In the genomic region with DNA sequence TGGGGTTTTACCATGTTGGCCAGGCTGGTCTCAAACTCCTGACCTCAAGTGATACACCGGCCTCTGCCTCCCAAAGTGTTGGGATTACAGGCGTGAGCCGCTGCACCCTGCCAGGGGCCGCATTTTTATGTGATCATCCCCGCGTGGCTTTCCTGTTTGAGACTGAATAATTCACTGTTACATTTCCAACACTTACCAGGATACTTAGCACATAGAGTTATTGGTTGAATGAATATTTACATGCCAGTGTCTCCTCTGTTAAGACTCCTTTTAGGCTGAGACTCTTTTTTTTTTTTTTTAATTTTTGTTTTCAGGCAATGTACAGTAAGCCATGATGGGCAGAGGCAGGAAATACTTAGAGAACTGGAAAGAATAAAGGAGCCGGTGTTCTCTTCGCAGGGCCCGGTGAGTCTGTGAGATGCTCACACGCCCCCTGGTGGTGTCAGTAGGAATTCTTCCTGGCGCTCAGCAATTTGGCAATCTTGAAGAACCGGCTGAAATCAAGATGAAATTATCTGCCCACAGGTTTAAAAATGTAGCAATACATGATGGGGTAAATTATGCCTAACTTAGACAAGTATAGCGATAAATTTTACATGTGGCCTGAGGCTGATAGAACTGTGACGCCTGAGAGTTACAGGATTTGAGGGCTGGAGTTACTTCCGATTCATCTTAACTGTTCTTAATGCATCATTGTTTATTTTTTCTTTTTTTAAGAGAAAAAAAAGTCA, we compare ENCODE assay signal across 8 cellular contexts. TPM values are rescaled to one million over a fixed set of nuclear protein-coding genes. Genes with fewer than 3 reads are reported as not detected.
DNase-seq lines count a peak whose midpoint lies in the region; ATAC-seq and TF ChIP-seq lines count a peak whose summit lies in the region.

No MANE protein-coding gene starts in this region.

- no peaks in the 10 kb centered on the region for H3K9me2 ChIP-seq in OCI-LY7 (ENCODE audit: insufficient read depth, low read length)

- H3K4me3 ChIP-seq in Caco-2 (ENCODE audit: low read depth, low read length) (no peak overlapping the region), OCI-LY7 (ENCODE audit: low read depth, low read length, poor library complexity, severe bottlenecking) (no peak overlapping the region)

- peaks cover under 1% of the 10 kb centered on the region for H3K36me3 Mint-ChIP-seq in Caco-2 (ENCODE audit: insufficient read depth, unreplicated experiment)

- BruUV-seq in Caco-2 (replicated peaks; lab: Mats Ljungman, UMichigan) (no TSS peak), OCI-LY7 (replicated peaks; lab: Mats Ljungman, UMichigan) (no TSS peak)

- peaks cover 2% of the 10 kb centered on the region for H3K4me1 Mint-ChIP-seq in Caco-2 (ENCODE audit: low read depth, unreplicated experiment)

- H3K79me2 ChIP-seq in OCI-LY7 (ENCODE audit: insufficient read depth, low read depth, low read length), result no peaks in the 10 kb centered on the region

- H3K36me3 ChIP-seq in Caco-2 (ENCODE audit: control insufficient read depth, insufficient read depth, low read length) (no peaks in the 10 kb centered on the region), OCI-LY7 (ENCODE audit: insufficient read depth, low read length) (no peaks in the 10 kb centered on the region)

- H3K9me3 ChIP-seq in Caco-2 (no peaks in the 10 kb centered on the region), OCI-LY7 (ENCODE audit: low read length) (peaks cover 7% of the 10 kb centered on the region; the same call in 1 of the 2 replicates)

- intact Hi-C loops in Caco-2 (cut with micrococcal nuclease; ENCODE audit: unreplicated experiment), result loop anchor here (1.0 to 2.0 kb wide), 4 partner anchors 12 to 317 kb away; no protein-coding TSS in a partner anchor
- intact Hi-C loops in OCI-LY7 (cut with micrococcal nuclease; ENCODE audit: unreplicated experiment), result loop anchor here (2.0 to 5.0 kb wide), 3 partner anchors 14 to 318 kb away; partner anchors contain the start of gene SPATA2

- TF ChIP-seq CTCF in Caco-2 (IDR thresholded peaks at IDR 0.05; ENCODE audit: insufficient read depth in 1 of 2, low read depth in 1 of 2, low read length in 1 of 2, severe bottlenecking in 1 of 2, unreplicated experiment in 1 of 2) (peak; percentile 99), OCI-LY7 (conservative IDR thresholded peaks at IDR 0.05; ENCODE audit: low read length) (peak; percentile 97)

- H3K4me1 ChIP-seq in Caco-2, result no peaks in the 10 kb centered on the region; the same call in 1 of the 2 replicates
- H3K4me1 ChIP-seq in OCI-LY7 (ENCODE audit: insufficient read depth, low read length, poor library complexity, severe bottlenecking), result peaks cover 14% of the 10 kb centered on the region

- no peak overlapping the region for H3K4me3 Mint-ChIP-seq in Caco-2 (ENCODE audit: unreplicated experiment)

- no peaks in the 10 kb centered on the region for H3K27me3 ChIP-seq in Caco-2 (replicated peaks; ENCODE audit: control insufficient read depth, insufficient read depth, low read length)

- no peaks in the 10 kb centered on the region for H4K20me1 ChIP-seq in OCI-LY7 (ENCODE audit: insufficient read depth, low read length)

- peak overlapping the region; percentile 93 for H2AFZ ChIP-seq in OCI-LY7 (ENCODE audit: low read length)

- no peaks in the 10 kb centered on the region for H3K27me3 Mint-ChIP-seq in Caco-2 (ENCODE audit: insufficient read depth, unreplicated experiment)

- peaks cover 10% of the 10 kb centered on the region for H3K9me3 Mint-ChIP-seq in Caco-2 (ENCODE audit: unreplicated experiment)

- POLR2A ChIA-PET in Caco-2 (lab: Charles Lee) (interaction anchor here (1.0 kb wide), 1 partner anchor 12 kb away, joined by 4 read pairs; no protein-coding TSS in a partner anchor), OCI-LY7 (lab: Charles Lee) (no interaction called here)

- no peak for ATAC-seq in HG02981 (IDR thresholded peaks at IDR 0.05; ENCODE audit: unreplicated experiment)

- H3K4me2 ChIP-seq in OCI-LY7 (ENCODE audit: low read length), result peak overlapping the region; percentile 32

- DNase-seq in Caco-2, result peak; percentile 90 to 96
- DNase-seq in HuH-7 (ENCODE audit: low spot score), result peak; percentile 91
- peak; percentile 88 for DNase-seq in OCI-LY7 (ENCODE audit: low spot score)
- DNase-seq in activated CD8-positive, alpha-beta memory T cell treated with anti-CD3 and anti-CD28 coated beads, Interleukin-2, amount 50 U/mL, for 4 hours, result peak; percentile 81
- peak; percentile 96 for DNase-seq in epidermal melanocyte (ENCODE audit: insufficient read length, low spot score)
- DNase-seq in myocyte (ENCODE audit: low read depth), result peak; percentile 86
- peak; percentile 62 to 64 for DNase-seq in stimulated activated CD8-positive, alpha-beta memory T cell treated with anti-CD3 and anti-CD28 coated beads, Interleukin-4, amount 100 ng/mL, for 4 hours (ENCODE audit: low read depth in 2 of 2, low spot score in 1 of 2)

- no peak overlapping the region for H3K27ac Mint-ChIP-seq in Caco-2 (ENCODE audit: unreplicated experiment)

- CTCF ChIA-PET in Caco-2 (lab: Charles Lee) (interaction anchor here (1.0 to 1.1 kb wide), 2 partner anchors 9 to 12 kb away, joined by 3 to 5 read pairs; no protein-coding TSS in a partner anchor), OCI-LY7 (lab: Charles Lee; ENCODE audit: unreplicated experiment) (no interaction called here)

- H3K27ac ChIP-seq in OCI-LY7 (ENCODE audit: low read depth, low read length, poor library complexity, severe bottlenecking), result no peak overlapping the region

RNA-seq across cellular contexts. Expression of gene RNF114, which starts 7.6 kb away (rescaled TPM):
- 146 and 154 TPM in 2 replicates for total RNA-seq in Caco-2 (2022)
- total RNA-seq in OCI-LY7 (2014; rRNA removed; shearing (Covaris generic)), result 48.4 and 51.9 TPM in 2 replicates
- 62.4 and 64.6 TPM in 2 replicates for total RNA-seq in OCI-LY7 (2022)
- total RNA-seq in myocyte, result 87.9 and 107 TPM in 2 replicates
- 43.9 TPM for polyA plus RNA-seq in myocyte (2012)

RNA-seq across cellular contexts. Expression of gene SPATA2, which starts 13.2 kb away (rescaled TPM):
- total RNA-seq in Caco-2 (2022) (29.0 TPM in 2 replicates), OCI-LY7 (2022) (8.1 and 8.4 TPM in 2 replicates), myocyte (4.1 and 4.8 TPM in 2 replicates)
- 3.5 and 3.9 TPM in 2 replicates for total RNA-seq in OCI-LY7 (2014; rRNA removed; shearing (Covaris generic))
- polyA plus RNA-seq in myocyte (2012), result 5.5 TPM

RNA-seq across cellular contexts. Expression of gene SNAI1, which starts 54.2 kb away (rescaled TPM):
- total RNA-seq in Caco-2 (2022) (8.9 and 10.9 TPM in 2 replicates), OCI-LY7 (2022) (1.6 and 1.8 TPM in 2 replicates), myocyte (0.72 and 1.8 TPM in 2 replicates)
- total RNA-seq in OCI-LY7 (2014; rRNA removed; shearing (Covaris generic)), result 1.0 and 3.6 TPM in 2 replicates
- 0.28 TPM for polyA plus RNA-seq in myocyte (2012)
